ENCODE assay signal across 33 cellular contexts in the genomic region with DNA sequence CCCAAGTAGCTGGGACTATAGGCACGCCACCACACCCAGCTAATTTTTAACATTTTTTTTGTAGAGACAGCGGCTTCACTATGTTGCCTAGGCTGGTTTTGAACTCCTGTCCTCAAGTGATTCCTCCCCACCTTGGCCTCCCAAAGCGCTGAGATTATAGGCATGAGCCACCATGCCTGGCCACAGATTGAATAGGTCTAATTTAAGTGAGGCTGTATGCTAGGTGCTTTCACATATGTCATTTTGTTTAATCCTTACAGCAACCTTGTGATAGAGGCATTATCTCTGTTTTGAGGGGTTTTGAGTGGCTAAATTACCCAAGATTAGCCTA. TPM values are rescaled to one million over a fixed set of nuclear protein-coding genes. Genes with fewer than 3 reads are reported as not detected.
A peak's percentile ranks its signal among the peaks of the same experiment; 100 is the strongest.
DNase-seq lines count a peak whose midpoint lies in the region; ATAC-seq and TF ChIP-seq lines count a peak whose summit lies in the region.
"Had no signal": no experiment of that assay in that cellular context is flagged by ENCODE, and none has a peak within 500 bp of the region (broad histone marks: within the 10 kb centered on the region; RNA-seq: fewer than 3 reads in every experiment).

No MANE protein-coding gene starts in this region.

- intact Hi-C loops in upper lobe of right lung (cut with DNase I): no loop called here

- peaks cover 29% of the 10 kb centered on the region for H3K36me3 Mint-ChIP-seq in stimulated activated naive CD8-positive, alpha-beta T cell treated with anti-CD3 and anti-CD28 coated beads, Interleukin-15, Interleukin-2, amounts not matched to agents 100 ng/mL and 50 ng/mL, for 24 hours (ENCODE audit: low read depth)
- H3K36me3 Mint-ChIP-seq in brain (peaks cover 36% of the 10 kb centered on the region), neural crest cell (ENCODE audit: low read depth) (peaks cover 5% of the 10 kb centered on the region)

- no peak overlapping the region for H3K4me3 Mint-ChIP-seq in stimulated activated naive CD8-positive, alpha-beta T cell treated with anti-CD3 and anti-CD28 coated beads, Interleukin-15, Interleukin-2, amounts not matched to agents 100 ng/mL and 50 ng/mL, for 24 hours
- H3K4me3 Mint-ChIP-seq in brain: no peak overlapping the region
- H3K4me3 Mint-ChIP-seq in neural crest cell: peak overlapping the region; percentile 36
- H3K4me3 Mint-ChIP-seq: activated naive CD8-positive, alpha-beta T cell treated with anti-CD3 and anti-CD28 coated beads, Interleukin-2, amount 10 ng/mL, durations not matched to agents 7 days and 5 days; CD4-positive, alpha-beta memory T cell; effector memory CD8-positive, alpha-beta T cell; naive thymus-derived CD8-positive, alpha-beta T cell had no signal

- peaks cover 15% of the 10 kb centered on the region for H3K4me1 ChIP-seq in upper lobe of right lung
- H3K4me1 ChIP-seq: SJCRH30 had no signal

- TF ChIP-seq CTCF in brain (conservative IDR thresholded peaks at IDR 0.05) (no peak), neural crest cell (conservative IDR thresholded peaks at IDR 0.05) (no peak), upper lobe of right lung (IDR thresholded peaks at IDR 0.05) (no peak)

- peak overlapping the region; percentile 15 for H3K27ac Mint-ChIP-seq in stimulated activated naive CD8-positive, alpha-beta T cell treated with anti-CD3 and anti-CD28 coated beads, Interleukin-15, Interleukin-2, amounts not matched to agents 100 ng/mL and 50 ng/mL, for 24 hours
- H3K27ac Mint-ChIP-seq in brain (peak overlapping the region in 4 of 5 experiments; percentile 2 to 85 (median 42)), neural crest cell (ENCODE audit: unreplicated experiment) (peak overlapping the region; percentile 22)
- H3K27ac Mint-ChIP-seq: activated naive CD8-positive, alpha-beta T cell treated with anti-CD3 and anti-CD28 coated beads, Interleukin-2, amount 10 ng/mL, durations not matched to agents 7 days and 5 days; effector memory CD8-positive, alpha-beta T cell had no signal

- no peaks in the 10 kb centered on the region for H3K9me3 ChIP-seq in upper lobe of right lung
- H3K9me3 ChIP-seq: MG63, ovary, SJCRH30, thoracic aorta had no signal

- H3K27ac ChIP-seq in upper lobe of right lung: peak overlapping the region; percentile 67
- H3K27ac ChIP-seq: ovary, SJCRH30 had no signal

- peaks cover 38% of the 10 kb centered on the region for H3K4me1 Mint-ChIP-seq in stimulated activated naive CD8-positive, alpha-beta T cell treated with anti-CD3 and anti-CD28 coated beads, Interleukin-15, Interleukin-2, amounts not matched to agents 100 ng/mL and 50 ng/mL, for 24 hours (ENCODE audit: low read depth)
- H3K4me1 Mint-ChIP-seq in brain (peaks cover 33% of the 10 kb centered on the region), neural crest cell (peaks cover 32% of the 10 kb centered on the region)

- no peaks in the 10 kb centered on the region for H3K27me3 Mint-ChIP-seq in stimulated activated naive CD8-positive, alpha-beta T cell treated with anti-CD3 and anti-CD28 coated beads, Interleukin-15, Interleukin-2, amounts not matched to agents 100 ng/mL and 50 ng/mL, for 24 hours
- H3K27me3 Mint-ChIP-seq in brain: no peaks in the 10 kb centered on the region
- H3K27me3 Mint-ChIP-seq in neural crest cell (ENCODE audit: low read depth): no peaks in the 10 kb centered on the region
- H3K27me3 Mint-ChIP-seq: activated naive CD8-positive, alpha-beta T cell treated with anti-CD3 and anti-CD28 coated beads, Interleukin-2, amount 10 ng/mL, durations not matched to agents 7 days and 5 days; CD4-positive, alpha-beta memory T cell; effector memory CD8-positive, alpha-beta T cell; naive thymus-derived CD8-positive, alpha-beta T cell had no signal

- H3K4me3 ChIP-seq in upper lobe of right lung: no peak overlapping the region
- H3K4me3 ChIP-seq: coronary artery, MG63, ovary, SJCRH30, thoracic aorta had no signal

- no peaks in the 10 kb centered on the region for H3K9me3 Mint-ChIP-seq in stimulated activated naive CD8-positive, alpha-beta T cell treated with anti-CD3 and anti-CD28 coated beads, Interleukin-15, Interleukin-2, amounts not matched to agents 100 ng/mL and 50 ng/mL, for 24 hours
- H3K9me3 Mint-ChIP-seq in brain: no peaks in the 10 kb centered on the region
- no peaks in the 10 kb centered on the region for H3K9me3 Mint-ChIP-seq in neural crest cell
- H3K9me3 Mint-ChIP-seq: activated naive CD8-positive, alpha-beta T cell treated with anti-CD3 and anti-CD28 coated beads, Interleukin-2, amount 10 ng/mL, durations not matched to agents 7 days and 5 days; CD4-positive, alpha-beta memory T cell; effector memory CD8-positive, alpha-beta T cell; naive thymus-derived CD8-positive, alpha-beta T cell had no signal

- H3K36me3 ChIP-seq in upper lobe of right lung: peaks cover 14% of the 10 kb centered on the region
- H3K36me3 ChIP-seq: ovary, SJCRH30 had no signal

- ATAC-seq in stimulated activated naive CD8-positive, alpha-beta T cell treated with anti-CD3 and anti-CD28 coated beads, Interleukin-15, Interleukin-2, amounts not matched to agents 100 U/mL and 50 U/mL, for 24 hours: no peak
- ATAC-seq in upper lobe of right lung (no peak), HG02885 (IDR thresholded peaks at IDR 0.05; ENCODE audit: poor library complexity, unreplicated experiment) (no peak)
- ATAC-seq: effector memory CD8-positive, alpha-beta T cell; naive thymus-derived CD8-positive, alpha-beta T cell had no signal

- DNase-seq in stimulated activated naive CD8-positive, alpha-beta T cell treated with anti-CD3 and anti-CD28 coated beads, Interleukin-15, Interleukin-2, amounts not matched to agents 100 U/mL and 50 U/mL, for 24 hours: no peak
- no peak for DNase-seq in neural crest cell (ENCODE audit: low read depth, low spot score)
- DNase-seq in upper lobe of right lung: no peak
- DNase-seq in COR-L47 (lab: John Stamatoyannopoulos, UW): no peak
- no peak for DNase-seq in NCI-H1694 (lab: John Stamatoyannopoulos, UW)
- DNase-seq: activated CD4-positive, alpha-beta T cell treated with anti-CD3 and anti-CD28 coated beads, Interleukin-2, amount 50 U/mL, for 1 hour; activated effector memory CD4-positive, alpha-beta T cell treated with Interleukin-2 at 50 U/mL for 16 hours; activated naive CD8-positive, alpha-beta T cell treated with anti-CD3 and anti-CD28 coated beads, Interleukin-2, amount 10 ng/mL, durations not matched to agents 7 days and 5 days; activated T-cell treated with anti-CD3 and anti-CD28 coated beads, Interleukin-2, amount 50 U/mL, for 1 hour; CD4-positive, alpha-beta memory T cell; effector memory CD8-positive, alpha-beta T cell; erythroblast; glutamatergic neuron; H7; KG1; MG63; naive thymus-derived CD8-positive, alpha-beta T cell; NCI-H1105 treated with DMSO at 0.1 percent for 48 hours; NCI-H2029 treated with DMSO at 0.1 percent for 48 hours; NCI-H226; NCI-H748 treated with DMSO at 0.1 percent for 48 hours; ovary; SJCRH30; stimulated activated naive CD4-positive, alpha-beta T cell treated with Interleukin-2 at 50 U/mL for 16 hours; T1000 had no signal

- H3K27me3 ChIP-seq in upper lobe of right lung: no peaks in the 10 kb centered on the region
- H3K27me3 ChIP-seq: MG63, ovary, SJCRH30 had no signal

RNA-seq across cellular contexts. Expression of a gene that starts 7.2 kb away (rescaled TPM):
- polyA plus RNA-seq in brain (ENCODE audit: insufficient read depth, low read depth, low replicate concordance): 23.5 TPM
- total RNA-seq in neural crest cell (78.4 and 79.2 TPM in 2 replicates), upper lobe of right lung (72.3 TPM)

RNA-seq across cellular contexts. Expression of a gene that starts 40.2 kb away (rescaled TPM):
- 43.3 TPM for polyA plus RNA-seq in brain (ENCODE audit: insufficient read depth, low read depth, low replicate concordance)
- 16.8 and 18.1 TPM in 2 replicates for total RNA-seq in neural crest cell
- 105 TPM for total RNA-seq in upper lobe of right lung

RNA-seq across cellular contexts. Expression of a gene that starts 56.6 kb away (rescaled TPM):
- polyA plus RNA-seq in brain (ENCODE audit: insufficient read depth, low read depth, low replicate concordance): 1.8 TPM
- total RNA-seq in neural crest cell (0.57 and 0.93 TPM in 2 replicates), upper lobe of right lung (69.4 TPM)
- total RNA-seq: activated naive CD8-positive, alpha-beta T cell treated with anti-CD3 and anti-CD28 coated beads, Interleukin-2, amount 10 ng/mL, durations not matched to agents 7 days and 5 days; CD4-positive, alpha-beta memory T cell; mononuclear cell; naive thymus-derived CD8-positive, alpha-beta T cell; RPMI7951 had no signal
- polyA plus RNA-seq: CD4-positive, alpha-beta memory T cell; keratinocyte; naive thymus-derived CD8-positive, alpha-beta T cell had no signal

Comparison
In these comparisons a context has a peak if more than half of its experiments do, and no peak if none do; other contexts are left out.
1. RNA of a gene that starts 56.6 kb away (total RNA-seq): 69.4 TPM in upper lobe of right lung (single experiment); 0.57 to 0.93 TPM in neural crest cell; every median in the first group is over 10 times any median in the second.
2. Peak in every context shown above with its lines, with median percentiles within 50 percentile points of each other: H3K27ac Mint-ChIP-seq.